Comparison of ENCODE assay signal across 8 cellular contexts in genomic region chr16:21952793-21953540, GRCh38. TPM values are rescaled to one million over a fixed set of nuclear protein-coding genes. Genes with fewer than 3 reads are reported as not detected.
DNase-seq lines count a peak whose midpoint lies in the region; ATAC-seq and TF ChIP-seq lines count a peak whose summit lies in the region.

Gene UQCRC2, plus strand, starts transcription at chr16:21953361. Its CDS starts 63 bp downstream, at chr16:21953424.

- H3K36me3 Mint-ChIP-seq in CD14-positive monocyte: peaks cover 25 to 26% of the 10 kb centered on the region in 2 donors
- peaks cover 55% of the 10 kb centered on the region for H3K36me3 Mint-ChIP-seq in dendritic cell treated with granulocyte-macrophage colony-stimulating factor and Interleukin-4, amounts not matched to agents 40 ng/mL and 50 ng/mL, for 4 days (ENCODE audit: low read depth)

- intact Hi-C loops in CD14-positive monocyte (cut with micrococcal nuclease) (loop anchor here in 1 of 2 donors (5.0 kb wide), 1 partner anchor 296 kb away; no protein-coding TSS in a partner anchor), left lung (cut with DNase I) (no loop called here)
- intact Hi-C loops in dendritic cell treated with granulocyte-macrophage colony-stimulating factor and Interleukin-4, amounts not matched to agents 40 ng/mL and 50 ng/mL, for 4 days (cut with micrococcal nuclease): loop anchor here (5.0 kb wide), 1 partner anchor 234 kb away; no protein-coding TSS in a partner anchor

- peak within 1 kb of the TSS; percentile 95 to 99 for H3K4me3 Mint-ChIP-seq in CD14-positive monocyte
- H3K4me3 Mint-ChIP-seq in dendritic cell treated with granulocyte-macrophage colony-stimulating factor and Interleukin-4, amounts not matched to agents 40 ng/mL and 50 ng/mL, for 4 days: peak within 1 kb of the TSS; percentile 93

- H3K4me3 ChIP-seq in left lung: peak within 1 kb of the TSS; percentile 70 to 99

- no peaks in the 10 kb centered on the region for H3K27me3 ChIP-seq in left lung

- TF ChIP-seq CTCF in CD14-positive monocyte (IDR thresholded peaks at IDR 0.05) (no peak), left lung (IDR thresholded peaks at IDR 0.05) (no peak)

- peaks cover 27 to 49% of the 10 kb centered on the region in 2 donors for H3K4me1 ChIP-seq in left lung

- ATAC-seq in GM19395 (IDR thresholded peaks at IDR 0.05; ENCODE audit: unreplicated experiment) (peak; percentile 89), HG03558 (IDR thresholded peaks at IDR 0.05; ENCODE audit: extremely low read depth, unreplicated experiment) (peak; percentile 59), left lung (peak; percentile 97)

- peaks cover 0 to 23% of the 10 kb centered on the region in 2 donors for H3K36me3 ChIP-seq in left lung

- H3K27ac Mint-ChIP-seq in CD14-positive monocyte: peak within 1 kb of the TSS; percentile 98 to 100 (median 99)
- H3K27ac Mint-ChIP-seq in dendritic cell treated with granulocyte-macrophage colony-stimulating factor and Interleukin-4, amounts not matched to agents 40 ng/mL and 50 ng/mL, for 4 days: peak within 1 kb of the TSS; percentile 100

- no peaks in the 10 kb centered on the region for H3K9me3 Mint-ChIP-seq in CD14-positive monocyte
- H3K9me3 Mint-ChIP-seq in dendritic cell treated with granulocyte-macrophage colony-stimulating factor and Interleukin-4, amounts not matched to agents 40 ng/mL and 50 ng/mL, for 4 days: no peaks in the 10 kb centered on the region

- peak within 1 kb of the TSS; percentile 89 to 97 for H3K27ac ChIP-seq in left lung

- H3K27me3 Mint-ChIP-seq in CD14-positive monocyte (ENCODE audit: low read depth in 3 of 3): no peaks in the 10 kb centered on the region
- no peaks in the 10 kb centered on the region for H3K27me3 Mint-ChIP-seq in dendritic cell treated with granulocyte-macrophage colony-stimulating factor and Interleukin-4, amounts not matched to agents 40 ng/mL and 50 ng/mL, for 4 days

- H3K9me3 ChIP-seq in left lung: no peaks in the 10 kb centered on the region

- DNase-seq in CD14-positive monocyte (ENCODE audit: low spot score) (peak; percentile 89), NCI-H748 (lab: John Stamatoyannopoulos, UW; ENCODE audit: unreplicated experiment) (peak; percentile 89), left lung (peak; percentile 91 to 92)
- peak; percentile 81 for DNase-seq in activated CD4-positive, alpha-beta T cell treated with anti-CD3 and anti-CD28 coated beads, Interleukin-2, amount 50 U/mL, for 1 hour
- peak; percentile 80 for DNase-seq in stimulated activated CD4-positive, alpha-beta T cell treated with anti-CD3 and anti-CD28 coated beads, Interleukin-2, amount 100 ng/mL, for 4 hours (ENCODE audit: low read depth)

- peaks cover 32% of the 10 kb centered on the region for H3K4me1 Mint-ChIP-seq in CD14-positive monocyte
- H3K4me1 Mint-ChIP-seq in dendritic cell treated with granulocyte-macrophage colony-stimulating factor and Interleukin-4, amounts not matched to agents 40 ng/mL and 50 ng/mL, for 4 days (ENCODE audit: low read depth): peaks cover 32% of the 10 kb centered on the region

RNA-seq across cellular contexts. Expression of gene UQCRC2, which starts in this region (rescaled TPM):
- 100 to 1,000 TPM; 189 to 195 TPM for polyA plus RNA-seq in CD14-positive monocyte
- total RNA-seq in left lung: 100 to 1,000 TPM; 167 to 186 TPM

Comparison
In these comparisons a context has a peak if more than half of its experiments do, and no peak if none do; other contexts are left out.
1. Peak in every context shown above with its lines: DNase-seq, ATAC-seq, H3K4me3 ChIP-seq and H3K27ac ChIP-seq.